In the genomic region with DNA sequence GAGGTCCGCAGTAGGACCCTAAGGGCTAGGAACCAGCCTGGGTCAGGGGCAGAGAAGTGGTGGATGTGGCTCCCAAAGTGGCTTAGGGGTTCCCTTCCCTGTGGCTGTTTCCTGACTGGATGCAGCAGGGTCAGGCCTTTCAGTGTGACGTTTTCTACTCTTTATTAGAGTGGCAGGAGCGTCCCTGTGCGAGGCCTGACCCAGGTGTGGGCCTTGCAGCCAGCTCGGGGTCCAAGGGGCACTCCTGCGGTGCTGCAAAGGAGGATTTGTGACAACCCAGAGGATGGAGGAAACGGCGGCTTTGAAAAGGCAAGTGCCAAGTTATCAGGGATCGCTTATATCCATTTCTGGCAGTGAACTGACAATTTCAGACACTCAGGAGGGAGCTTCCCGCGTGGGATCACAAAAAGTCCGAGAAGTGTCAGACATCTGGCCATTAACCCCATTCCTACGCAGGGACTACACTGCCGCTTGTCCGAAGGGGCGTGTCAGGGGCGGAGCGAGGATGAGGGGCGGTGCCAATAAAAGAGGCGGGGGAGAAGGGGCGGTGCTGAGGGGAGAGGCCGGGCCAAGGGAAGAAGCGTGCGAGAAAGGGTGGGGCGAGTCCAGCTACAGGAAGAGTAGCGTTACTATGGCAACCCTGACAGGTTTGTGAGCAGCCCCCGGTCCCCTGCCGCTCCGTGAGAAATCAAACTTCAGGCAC, we compare ENCODE assay signal across 1 cellular context.
TF ChIP-seq lines count a peak whose summit lies in the region.

No MANE protein-coding gene starts in this region.

TF ChIP-seq in liver, 16 proteins besides CTCF, POLR2A, EP300 and RAD21 (continued from another document):
- TF ChIP-seq REST (IDR thresholded peaks at IDR 0.05) (no peak), EGR1 (IDR thresholded peaks at IDR 0.05; ENCODE audit: low read depth in 2 of 2) (no peak), JUND (IDR thresholded peaks at IDR 0.05) (no peak), HNF4A (conservative IDR thresholded peaks at IDR 0.05) (no peak), HNF4G (IDR thresholded peaks at IDR 0.05) (no peak), NR2F2 (IDR thresholded peaks at IDR 0.05) (no peak), TAF1 (conservative IDR thresholded peaks at IDR 0.05) (no peak)
- TF ChIP-seq, protein P1, sequence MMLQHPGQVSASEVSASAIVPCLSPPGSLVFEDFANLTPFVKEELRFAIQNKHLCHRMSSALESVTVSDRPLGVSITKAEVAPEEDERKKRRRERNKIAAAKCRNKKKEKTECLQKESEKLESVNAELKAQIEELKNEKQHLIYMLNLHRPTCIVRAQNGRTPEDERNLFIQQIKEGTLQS (IDR thresholded peaks at IDR 0.05) = no peak
TF ChIP-seq in liver: peak in this region for 0.
